2 cellular contexts compared by ENCODE assay signal in the genomic region with DNA sequence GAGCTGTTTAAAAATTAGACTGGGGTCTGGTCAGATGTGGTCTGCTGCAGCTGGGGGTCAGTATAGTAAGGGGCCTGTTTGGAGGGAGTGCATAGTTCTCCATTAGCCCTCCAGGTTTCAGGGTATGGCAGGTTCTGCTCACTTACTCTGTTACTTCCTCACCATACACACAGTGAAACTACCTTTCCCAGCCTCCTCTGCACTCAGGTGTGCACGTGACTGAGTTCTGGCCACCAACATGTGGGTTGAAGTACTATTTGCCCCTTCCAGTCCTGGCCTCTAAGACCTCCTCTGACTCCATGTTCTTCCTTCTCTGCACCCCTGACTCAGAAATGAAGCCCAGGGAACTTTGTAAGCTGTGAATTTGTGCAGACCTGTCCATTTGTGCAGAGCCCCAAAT.
A peak's percentile ranks its signal among the peaks of the same experiment; 100 is the strongest.
TF ChIP-seq lines count a peak whose summit lies in the region.

No MANE protein-coding gene starts in this region.

TF ChIP-seq in HCT116, 20 proteins besides CTCF, POLR2A, EP300 and RAD21:
- TF ChIP-seq EZH2 (IDR thresholded peaks at IDR 0.05) (no peak), EGR1 (IDR thresholded peaks at IDR 0.05; ENCODE audit: low read depth) (no peak), CBX3 (IDR thresholded peaks at IDR 0.05; ENCODE audit: low read depth) (no peak), EZH2phosphoT487 (IDR thresholded peaks at IDR 0.05; ENCODE audit: borderline replicate concordance) (no peak), SRF (IDR thresholded peaks at IDR 0.05; ENCODE audit: low read depth) (no peak), POLR2AphosphoS5 (IDR thresholded peaks at IDR 0.05; ENCODE audit: low read depth, low read length) (no peak), YY1 (IDR thresholded peaks at IDR 0.05; ENCODE audit: extremely low read depth, insufficient replicate concordance, low read depth, low read length) (no peak), JUND (IDR thresholded peaks at IDR 0.05) (no peak), ELF1 (IDR thresholded peaks at IDR 0.05; ENCODE audit: borderline replicate concordance, low read depth) (no peak), ZFX (IDR thresholded peaks at IDR 0.05) (no peak)
- TF ChIP-seq, protein P1, sequence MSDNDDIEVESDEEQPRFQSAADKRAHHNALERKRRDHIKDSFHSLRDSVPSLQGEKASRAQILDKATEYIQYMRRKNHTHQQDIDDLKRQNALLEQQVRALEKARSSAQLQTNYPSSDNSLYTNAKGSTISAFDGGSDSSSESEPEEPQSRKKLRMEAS (IDR thresholded peaks at IDR 0.05), result no peak
- TF ChIP-seq, protein P2, sequence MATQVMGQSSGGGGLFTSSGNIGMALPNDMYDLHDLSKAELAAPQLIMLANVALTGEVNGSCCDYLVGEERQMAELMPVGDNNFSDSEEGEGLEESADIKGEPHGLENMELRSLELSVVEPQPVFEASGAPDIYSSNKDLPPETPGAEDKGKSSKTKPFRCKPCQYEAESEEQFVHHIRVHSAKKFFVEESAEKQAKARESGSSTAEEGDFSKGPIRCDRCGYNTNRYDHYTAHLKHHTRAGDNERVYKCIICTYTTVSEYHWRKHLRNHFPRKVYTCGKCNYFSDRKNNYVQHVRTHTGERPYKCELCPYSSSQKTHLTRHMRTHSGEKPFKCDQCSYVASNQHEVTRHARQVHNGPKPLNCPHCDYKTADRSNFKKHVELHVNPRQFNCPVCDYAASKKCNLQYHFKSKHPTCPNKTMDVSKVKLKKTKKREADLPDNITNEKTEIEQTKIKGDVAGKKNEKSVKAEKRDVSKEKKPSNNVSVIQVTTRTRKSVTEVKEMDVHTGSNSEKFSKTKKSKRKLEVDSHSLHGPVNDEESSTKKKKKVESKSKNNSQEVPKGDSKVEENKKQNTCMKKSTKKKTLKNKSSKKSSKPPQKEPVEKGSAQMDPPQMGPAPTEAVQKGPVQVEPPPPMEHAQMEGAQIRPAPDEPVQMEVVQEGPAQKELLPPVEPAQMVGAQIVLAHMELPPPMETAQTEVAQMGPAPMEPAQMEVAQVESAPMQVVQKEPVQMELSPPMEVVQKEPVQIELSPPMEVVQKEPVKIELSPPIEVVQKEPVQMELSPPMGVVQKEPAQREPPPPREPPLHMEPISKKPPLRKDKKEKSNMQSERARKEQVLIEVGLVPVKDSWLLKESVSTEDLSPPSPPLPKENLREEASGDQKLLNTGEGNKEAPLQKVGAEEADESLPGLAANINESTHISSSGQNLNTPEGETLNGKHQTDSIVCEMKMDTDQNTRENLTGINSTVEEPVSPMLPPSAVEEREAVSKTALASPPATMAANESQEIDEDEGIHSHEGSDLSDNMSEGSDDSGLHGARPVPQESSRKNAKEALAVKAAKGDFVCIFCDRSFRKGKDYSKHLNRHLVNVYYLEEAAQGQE (IDR thresholded peaks at IDR 0.05; ENCODE audit: low read depth), result no peak

TF ChIP-seq in H1, 55 proteins besides CTCF, POLR2A, EP300 and RAD21:
- TF ChIP-seq CTBP2 (IDR thresholded peaks at IDR 0.05; ENCODE audit: borderline replicate concordance, insufficient read depth, insufficient read length, low read length) (no peak), POU5F1 (IDR thresholded peaks at IDR 0.05; ENCODE audit: low read depth, low read length) (no peak), RXRA (IDR thresholded peaks at IDR 0.05; ENCODE audit: insufficient read depth, low read depth, low read length) (no peak), TCF12 (IDR thresholded peaks at IDR 0.05; ENCODE audit: low read depth, low read length) (no peak)
- TF ChIP-seq, protein P3, sequence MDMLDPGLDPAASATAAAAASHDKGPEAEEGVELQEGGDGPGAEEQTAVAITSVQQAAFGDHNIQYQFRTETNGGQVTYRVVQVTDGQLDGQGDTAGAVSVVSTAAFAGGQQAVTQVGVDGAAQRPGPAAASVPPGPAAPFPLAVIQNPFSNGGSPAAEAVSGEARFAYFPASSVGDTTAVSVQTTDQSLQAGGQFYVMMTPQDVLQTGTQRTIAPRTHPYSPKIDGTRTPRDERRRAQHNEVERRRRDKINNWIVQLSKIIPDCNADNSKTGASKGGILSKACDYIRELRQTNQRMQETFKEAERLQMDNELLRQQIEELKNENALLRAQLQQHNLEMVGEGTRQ (IDR thresholded peaks at IDR 0.05; ENCODE audit: low read length), result peak; percentile 57; the same call in 1 of the 2 replicates
- TF ChIP-seq, protein P1 (IDR thresholded peaks at IDR 0.05), result 0 out of 2 replicates have a peak, but pooled peaks have one; percentile 16
